21 cellular contexts compared by ENCODE assay signal in genomic region chr10:49005270-49005669, GRCh38.
"Had no signal": no experiment of that assay in that cellular context is flagged by ENCODE, and none has a peak within 500 bp of the region (broad histone marks: within the 10 kb centered on the region; RNA-seq: fewer than 3 reads in every experiment).

No MANE protein-coding gene starts in this region.

- H3K4me3 ChIP-seq: dorsolateral prefrontal cortex, hepatocyte, stomach, upper lobe of left lung, uterus had no signal

- H3K36me3 Mint-ChIP-seq: naive thymus-derived CD4-positive, alpha-beta T cell had no signal

- H2AFZ ChIP-seq: hepatocyte had no signal

- H3K36me3 ChIP-seq: stomach, upper lobe of left lung, uterus had no signal

- H3K27ac ChIP-seq: dorsolateral prefrontal cortex, foreskin keratinocyte, hepatocyte, stomach, upper lobe of left lung, uterus had no signal

- H3K9me3 ChIP-seq: upper lobe of left lung, uterus had no signal

- H3K9me3 Mint-ChIP-seq: central memory CD8-positive, alpha-beta T cell had no signal

- H3K4me2 ChIP-seq: hepatocyte had no signal

- H3K27me3 ChIP-seq: dorsolateral prefrontal cortex, foreskin keratinocyte, hepatocyte, stomach, upper lobe of left lung, uterus had no signal

- ATAC-seq: esophagus mucosa; foreskin keratinocyte; left colon; naive thymus-derived CD4-positive, alpha-beta T cell had no signal

- H3K27ac Mint-ChIP-seq: naive thymus-derived CD4-positive, alpha-beta T cell; nephron progenitor cell; progenitor cell of endocrine pancreas had no signal

- DNase-seq: cortex of kidney; dorsolateral prefrontal cortex; effector CD8-positive, alpha-beta T cell; foreskin keratinocyte; head of caudate nucleus; left colon; mammary epithelial cell; naive thymus-derived CD4-positive, alpha-beta T cell; nephron progenitor cell; right cardiac atrium; stimulated activated CD4-positive, alpha-beta T cell treated with anti-CD3 and anti-CD28 coated beads, Interleukin-2, amount 100 ng/mL, for 24 hours; stimulated activated CD4-positive, alpha-beta T cell treated with anti-CD3 and anti-CD28 coated beads, Interleukin-4, amount 100 ng/mL, for 4 hours; stimulated activated naive CD4-positive, alpha-beta T cell; stomach; substantia nigra; upper lobe of left lung; uterus had no signal

- H3K4me1 ChIP-seq: foreskin keratinocyte, uterus had no signal

- H3K4me1 Mint-ChIP-seq: central memory CD8-positive, alpha-beta T cell had no signal

- H3K4me3 Mint-ChIP-seq: central memory CD8-positive, alpha-beta T cell; naive thymus-derived CD4-positive, alpha-beta T cell; nephron progenitor cell had no signal

- H3K79me2 ChIP-seq: hepatocyte had no signal
